20 cellular contexts compared by ENCODE assay signal in genomic region chr7:50625360-50625759, GRCh38.
"Had no signal": no experiment of that assay in that cellular context is flagged by ENCODE, and none has a peak within 500 bp of the region (broad histone marks: within the 10 kb centered on the region; RNA-seq: fewer than 3 reads in every experiment).

No MANE protein-coding gene starts in this region.

- H3K27me3 ChIP-seq: left lung, neural progenitor cell, ovary, right lobe of liver, suprapubic skin, tibial artery, upper lobe of left lung, vagina had no signal

- DNase-seq: effector memory CD8-positive, alpha-beta T cell; islet precursor cell; left lung; mesenchymal stem cell; midbrain; nucleus accumbens; ovary; right lobe of liver; stimulated activated CD4-positive, alpha-beta T cell treated with anti-CD3 and anti-CD28 coated beads, Interleukin-4, amount 100 ng/mL, for 1 hour; stimulated activated CD8-positive, alpha-beta memory T cell treated with anti-CD3 and anti-CD28 coated beads, Interleukin-4, amount 100 ng/mL, for 48 hours; stimulated activated naive CD8-positive, alpha-beta T cell treated with anti-CD3 and anti-CD28 coated beads, Interleukin-15, Interleukin-2, amounts not matched to agents 100 U/mL and 50 U/mL, for 24 hours; tibial artery; upper lobe of left lung had no signal

- H3K4me3 ChIP-seq: left lung, lung, neural progenitor cell, ovary, right lobe of liver, suprapubic skin, tibial artery, upper lobe of left lung, vagina had no signal

- H3K27ac ChIP-seq: left lung, neural progenitor cell, ovary, right lobe of liver, suprapubic skin, tibial artery, upper lobe of left lung, vagina had no signal

- H3K36me3 ChIP-seq: neural progenitor cell, ovary had no signal

- H3K9me3 ChIP-seq: left lung, ovary, right lobe of liver, suprapubic skin, tibial artery, upper lobe of left lung, vagina had no signal

- ATAC-seq: effector memory CD8-positive, alpha-beta T cell; left lung; natural killer cell treated with Interleukin-12 subunit alpha and Interleukin-12 subunit beta and Interleukin-15 and Interleukin-18, amount 100 ng/mL, for 72 hours; right lobe of liver; stimulated activated effector memory CD8-positive, alpha-beta T cell treated with anti-CD3 and anti-CD28 coated beads, Interleukin-12 subunit alpha, Interleukin-12 subunit beta, amount 100 ng/mL, for 72 hours; stimulated activated naive CD8-positive, alpha-beta T cell treated with anti-CD3 and anti-CD28 coated beads, Interleukin-15, Interleukin-2, amounts not matched to agents 100 U/mL and 50 U/mL, for 24 hours had no signal

- FAIRE-seq: colon had no signal

- H3K4me1 ChIP-seq: right lobe of liver, suprapubic skin, upper lobe of left lung, vagina had no signal
